In the genomic region with DNA sequence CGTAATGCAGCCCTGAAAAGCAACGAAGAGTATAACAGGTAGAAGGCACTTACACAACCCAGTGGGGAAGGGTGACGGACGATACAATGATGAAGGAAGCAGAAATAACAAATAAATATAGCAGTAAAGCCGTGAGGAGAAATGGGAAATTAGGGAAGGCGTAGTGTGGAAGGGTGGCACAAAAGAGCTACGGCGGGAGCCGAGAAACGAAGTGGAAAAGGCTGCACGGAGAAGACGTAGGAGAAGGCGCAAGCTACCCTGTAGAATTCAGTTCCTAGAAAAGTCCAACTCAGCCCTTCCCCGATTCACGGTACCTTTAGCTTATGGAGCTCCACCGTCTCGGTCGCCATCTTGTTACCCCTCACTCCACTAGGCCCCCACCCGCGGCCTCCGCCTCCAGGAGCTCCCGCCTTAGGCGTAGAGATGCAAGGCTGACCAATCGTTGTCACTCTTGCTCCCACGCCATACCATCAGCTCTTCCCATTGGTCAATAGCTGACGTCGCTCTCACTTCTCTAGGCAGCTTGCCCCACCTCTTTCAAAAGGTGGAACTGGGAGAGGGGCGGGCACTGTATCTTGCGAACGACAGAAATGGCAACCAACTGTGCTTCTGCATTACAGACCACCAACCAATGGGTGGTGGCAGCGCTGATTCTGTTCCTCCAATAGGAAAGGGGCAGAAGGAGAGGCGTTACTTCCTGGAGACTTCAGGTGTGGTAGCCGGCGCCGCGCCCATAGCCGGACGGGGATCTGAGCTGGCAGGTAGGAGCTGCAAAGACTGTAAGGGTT, we compare ENCODE assay signal across 8 cellular contexts.
DNase-seq lines count a peak whose midpoint lies in the region; ATAC-seq and FAIRE-seq lines count a peak whose summit lies in the region.

A gene with protein sequence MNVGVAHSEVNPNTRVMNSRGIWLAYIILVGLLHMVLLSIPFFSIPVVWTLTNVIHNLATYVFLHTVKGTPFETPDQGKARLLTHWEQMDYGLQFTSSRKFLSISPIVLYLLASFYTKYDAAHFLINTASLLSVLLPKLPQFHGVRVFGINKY (plus strand): TSS at position 690 of the 788 bp plus-strand sequence. CDS start 959 bp downstream, outside the sequence.
Gene SARNP, minus strand, starts transcription at position 373 of the 788 bp plus-strand sequence. Its CDS starts 23 bp downstream, at position 350.

- H4K20me1 ChIP-seq in BLaER1 treated with 17β-estradiol and CSF1 and Interleukin-3, amounts not matched to agents 10 nM and 100 nM: peaks cover 33 to 66% (median 48%) of the 10 kb centered on the region in 11 experiments; a peak in 21 of 22 replicates

- no peaks in the 10 kb centered on the region for H3K27me3 ChIP-seq in BLaER1 treated with 17β-estradiol and CSF1 and Interleukin-3, amounts not matched to agents 10 nM and 100 nM

- peak within 1 kb of the TSS; percentile 80 to 97 (median 86) for H3K4me3 ChIP-seq in BLaER1 treated with 17β-estradiol and CSF1 and Interleukin-3, amounts not matched to agents 10 nM and 100 nM

- DNase-seq in NCI-H526 (lab: John Stamatoyannopoulos, UW) (peak; percentile 99 to 100), kidney tubule cell (ENCODE audit: low spot score) (peak; percentile 100)
- peak; percentile 96 for DNase-seq in activated CD4-positive, alpha-beta T cell treated with anti-CD3 and anti-CD28 coated beads for 48 hours
- DNase-seq in stimulated activated CD4-positive, alpha-beta T cell treated with anti-CD3 and anti-CD28 coated beads, Interleukin-1b, Interleukin-23, amount 100 ng/mL, for 24 hours (ENCODE audit: low read depth in 4 of 4, low spot score in 1 of 4): peak; percentile 69 to 92 (median 90)

- H3K9ac ChIP-seq in BLaER1 treated with 17β-estradiol and CSF1 and Interleukin-3, amounts not matched to agents 10 nM and 100 nM: peak within 1 kb of the TSS; percentile 87 to 93 (median 90)

- ATAC-seq in GM19328 (IDR thresholded peaks at IDR 0.05; ENCODE audit: unreplicated experiment) (peak; percentile 96), HG03469 (IDR thresholded peaks at IDR 0.05; ENCODE audit: unreplicated experiment) (peak; percentile 95)

- H3K4me1 ChIP-seq in BLaER1 treated with 17β-estradiol and CSF1 and Interleukin-3, amounts not matched to agents 10 nM and 100 nM: peaks cover 26 to 43% (median 35%) of the 10 kb centered on the region in 10 experiments

- peak within 1 kb of the TSS; percentile 87 to 97 (median 94) for H3K4me2 ChIP-seq in BLaER1 treated with 17β-estradiol and CSF1 and Interleukin-3, amounts not matched to agents 10 nM and 100 nM

- peak; percentile 92 for FAIRE-seq in colon (lab: Jason Lieb, UNC)

- no peaks in the 10 kb centered on the region for H3K9me3 ChIP-seq in BLaER1 treated with 17β-estradiol and CSF1 and Interleukin-3, amounts not matched to agents 10 nM and 100 nM (replicated peaks in 1 of 11)

- H3K36me3 ChIP-seq in BLaER1 treated with 17β-estradiol and CSF1 and Interleukin-3, amounts not matched to agents 10 nM and 100 nM: peaks cover 67 to 74% (median 71%) of the 10 kb centered on the region in 11 experiments

- peak within 1 kb of the TSS; percentile 79 to 90 (median 86) for H3K27ac ChIP-seq in BLaER1 treated with 17β-estradiol and CSF1 and Interleukin-3, amounts not matched to agents 10 nM and 100 nM

Comparison
In these comparisons a context has a peak if more than half of its experiments do, and no peak if none do; other contexts are left out.
1. Peak in every context shown above with its lines: DNase-seq, ATAC-seq, H3K4me3 ChIP-seq and H3K27ac ChIP-seq.